In genomic region chr14:96926006-96926405, GRCh38 we compare ENCODE assay signal across 17 cellular contexts.
DNase-seq lines count a peak whose midpoint lies in the region; ATAC-seq, FAIRE-seq and TF ChIP-seq lines count a peak whose summit lies in the region.
"Had no signal": no experiment of that assay in that cellular context is flagged by ENCODE, and none has a peak within 500 bp of the region (broad histone marks: within the 10 kb centered on the region; RNA-seq: fewer than 3 reads in every experiment).

No MANE protein-coding gene starts in this region.

- FAIRE-seq in GM12891 (lab: Jason Lieb, UNC) = peak; percentile 33
- FAIRE-seq in GM19239 (lab: Jason Lieb, UNC) = no peak

- DNase-seq in GM12891 (ENCODE audit: insufficient read length, low spot score) (no peak), left kidney (ENCODE audit: low read depth, low spot score) (peak; percentile 83), GM19239 (ENCODE audit: insufficient read length, low spot score) (no peak)
- no peak for DNase-seq in activated CD4-positive, alpha-beta T cell treated with anti-CD3 and anti-CD28 coated beads for 4 hours
- DNase-seq: DND-41, MV-4-11, NCI-H1417, NCI-H187 treated with DMSO at 0.1 percent for 48 hours, NCI-H226, NCI-H524 treated with DMSO at 0.1 percent for 48 hours, PC-9, SIG-M5, T-cell had no signal

- ATAC-seq in GM21360 (IDR thresholded peaks at IDR 0.05; ENCODE audit: unreplicated experiment) (peak; percentile 51), HG02798 (IDR thresholded peaks at IDR 0.05; ENCODE audit: poor library complexity, unreplicated experiment) (no peak), GM18873 (IDR thresholded peaks at IDR 0.05; ENCODE audit: low FRiP score, unreplicated experiment) (no peak)
- ATAC-seq: SK-N-SH treated with all-trans-retinoic acid at 6 μM for 48 hours, T-cell had no signal

- no peak for TF ChIP-seq POLR2A in GM12891 (IDR thresholded peaks at IDR 0.05; ENCODE audit: low read depth, low read length)

TF ChIP-seq in GM12891, 5 proteins besides CTCF, POLR2A, EP300 and RAD21:
- no peak for TF ChIP-seq POU2F2 (IDR thresholded peaks at IDR 0.05; ENCODE audit: low read depth, low read length)
- TF ChIP-seq POLR2AphosphoS5 (IDR thresholded peaks at IDR 0.05; ENCODE audit: low read depth, low read length) = no peak
- no peak for TF ChIP-seq TAF1 (IDR thresholded peaks at IDR 0.05; ENCODE audit: low read depth, low read length)
- peak; percentile 56 for TF ChIP-seq PAX5 (IDR thresholded peaks at IDR 0.05; ENCODE audit: insufficient read depth, low read length, severe bottlenecking)
